10 cellular contexts compared by ENCODE assay signal in genomic region chr4:133812954-133813353, GRCh38.
"Had no signal": no experiment of that assay in that cellular context is flagged by ENCODE, and none has a peak within 500 bp of the region (broad histone marks: within the 10 kb centered on the region; RNA-seq: fewer than 3 reads in every experiment).

No MANE protein-coding gene starts in this region.

- H3K9me3 ChIP-seq: HAP-1 had no signal

- FAIRE-seq: HTR-8/SVneo had no signal

- H3K27ac ChIP-seq: GM23248, KMS-11 had no signal

- H2AFZ ChIP-seq: GM23248 had no signal

- H3K36me3 ChIP-seq: HAP-1 had no signal

- H3K4me3 ChIP-seq: GM23248, HAP-1 had no signal

- H3K9ac ChIP-seq: GM23248, KMS-11 had no signal

- ATAC-seq: HCT116 had no signal

- H3K4me1 ChIP-seq: HAP-1 had no signal

- DNase-seq: GM23248, GOT3, H7, HFFc6, Karpas-422, KBM-7 had no signal

- H3K4me2 ChIP-seq: KMS-11 had no signal
